ENCODE assay signal across 22 cellular contexts in genomic region chr14:76778546-76779215, GRCh38. TPM values are rescaled to one million over a fixed set of nuclear protein-coding genes. Genes with fewer than 3 reads are reported as not detected.
DNase-seq lines count a peak whose midpoint lies in the region; FAIRE-seq and TF ChIP-seq lines count a peak whose summit lies in the region.
"Had no signal": no experiment of that assay in that cellular context is flagged by ENCODE, and none has a peak within 500 bp of the region (broad histone marks: within the 10 kb centered on the region; RNA-seq: fewer than 3 reads in every experiment).

No MANE protein-coding gene starts in this region.

- POLR2A ChIA-PET in GM10248 (lab: Yijun Ruan, JAX): no interaction called here

- no peak overlapping the region for H3K4me3 ChIP-seq in neuronal stem cell (ENCODE audit: low read length in 2 of 2)
- H3K4me3 ChIP-seq: thyroid gland had no signal

- CTCF ChIA-PET in GM10248 (lab: Yijun Ruan, JAX): interaction anchor here (2.1 to 10.4 kb wide), 2 partner anchors 10 to 68 kb away, joined by 7 to 106 read pairs; no protein-coding TSS in a partner anchor

- FAIRE-seq in D721Med (lab: Jason Lieb, UNC): peak; percentile 21
- FAIRE-seq: bronchial epithelial cell, endothelial cell of umbilical vein had no signal

- DNase-seq in D341Med (ENCODE audit: low spot score): peak; percentile 76
- DNase-seq in D721Med (ENCODE audit: insufficient read length, low spot score): peak; percentile 86
- no peak for DNase-seq in neuronal stem cell (ENCODE audit: low spot score)
- DNase-seq in GM10248 (ENCODE audit: extremely low spot score): no peak
- DNase-seq in stimulated activated CD4-positive, alpha-beta T cell treated with anti-CD3 and anti-CD28 coated beads, Interleukin-12 subunit alpha, Interleukin-12 subunit beta, amount 100 ng/mL, for 4 hours: no peak
- DNase-seq in KG1 (lab: John Stamatoyannopoulos, UW): no peak
- DNase-seq: activated CD4-positive, alpha-beta T cell treated with anti-CD3 and anti-CD28 coated beads, Interleukin-2, amount 50 U/mL, for 1 hour; activated naive CD4-positive, alpha-beta T cell treated with anti-CD3 and anti-CD28 coated beads for 36 hours; activated T-cell treated with anti-CD3 and anti-CD28 coated beads, Interleukin-2, amount 50 U/mL, for 1 hour; amniotic stem cell; kidney glomerular epithelial cell; NCI-H1092 treated with DMSO at 0.1 percent for 48 hours; NCI-H1930; NCI-H748 treated with DMSO at 0.1 percent for 48 hours; retina; RPMI8226; stimulated activated CD4-positive, alpha-beta T cell treated with anti-CD3 and anti-CD28 coated beads, Interleukin-4, amount 100 ng/mL, for 24 hours; stimulated activated naive CD8-positive, alpha-beta T cell treated with anti-CD3 and anti-CD28 coated beads, Interleukin-15, Interleukin-2, amounts not matched to agents 100 U/mL and 50 U/mL, for 24 hours; thyroid gland had no signal

- peak overlapping the region; percentile 40 for H4K91ac ChIP-seq in neuronal stem cell (ENCODE audit: low read depth, low read length, poor library complexity)

- H2BK15ac ChIP-seq in neuronal stem cell (ENCODE audit: low read length): no peak overlapping the region

- no peaks in the 10 kb centered on the region for H3K27me3 ChIP-seq in neuronal stem cell (ENCODE audit: control insufficient read depth in 3 of 3, insufficient read depth in 3 of 3, low read depth in 1 of 3, low read length in 3 of 3)
- H3K27me3 ChIP-seq: thyroid gland had no signal

- H2BK5ac ChIP-seq in neuronal stem cell (ENCODE audit: low read length): no peak overlapping the region

- H2BK12ac ChIP-seq in neuronal stem cell (ENCODE audit: low read length): no peak overlapping the region

- H2AK5ac ChIP-seq in neuronal stem cell (ENCODE audit: low read depth, low read length): no peak overlapping the region

- H3K9me3 ChIP-seq in neuronal stem cell (replicated peaks in 1 of 2; ENCODE audit: control insufficient read depth in 2 of 2, insufficient read depth in 1 of 2, low read depth in 1 of 2, low read length in 2 of 2): no peaks in the 10 kb centered on the region
- H3K9me3 ChIP-seq: thyroid gland had no signal

- peaks cover 0 to 5% of the 10 kb centered on the region in 2 donors for H3K4me1 ChIP-seq in neuronal stem cell (ENCODE audit: control insufficient read depth in 2 of 2, insufficient read depth in 1 of 2, low read depth in 1 of 2, low read length in 2 of 2)

- H3K9ac ChIP-seq in neuronal stem cell (ENCODE audit: low read depth, low read length, poor library complexity): no peak overlapping the region

- H3K14ac ChIP-seq in neuronal stem cell (ENCODE audit: low read length): no peak overlapping the region

- no peaks in the 10 kb centered on the region for H3K79me1 ChIP-seq in neuronal stem cell (ENCODE audit: low read depth, low read length)

- no CpG with 5 or more reads among the region's 16 CpGs for WGBS in neuronal stem cell (ENCODE audit: extremely low coverage in 2 of 2, insufficient read length in 2 of 2, insufficient replicate concordance in 1 of 2), 2 donors

- TF ChIP-seq CTCF in D721Med (IDR thresholded peaks at IDR 0.05; ENCODE audit: insufficient read depth, missing control alignments) (no peak), GM10248 (IDR thresholded peaks at IDR 0.05; ENCODE audit: control extremely low read depth, extremely low read depth, low read depth, missing control alignments) (no peak)

- no peak overlapping the region for H2AFZ ChIP-seq in neuronal stem cell (ENCODE audit: low read length)

- no peak overlapping the region for H3K4ac ChIP-seq in neuronal stem cell (ENCODE audit: low read length)

- peak overlapping the region; percentile 21 for H3K27ac ChIP-seq in cingulate gyrus (ENCODE audit: low read depth, low read length)
- H3K27ac ChIP-seq in neuronal stem cell (replicated peaks; ENCODE audit: low read length): no peak overlapping the region
- H3K27ac ChIP-seq: thyroid gland had no signal

- H3K18ac ChIP-seq in neuronal stem cell (ENCODE audit: low read length): no peak overlapping the region

- H3K36me3 ChIP-seq in neuronal stem cell (replicated peaks in 1 of 2; ENCODE audit: control insufficient read depth in 2 of 2, insufficient read depth in 2 of 2, low read length in 2 of 2): peaks cover 19 to 87% of the 10 kb centered on the region in 2 donors

- peak overlapping the region; percentile 62 for H3K23ac ChIP-seq in neuronal stem cell (ENCODE audit: low read depth, low read length, poor library complexity)

- peak overlapping the region; percentile 26 for H2BK120ac ChIP-seq in neuronal stem cell (ENCODE audit: low read depth, low read length)

- H4K8ac ChIP-seq in neuronal stem cell (ENCODE audit: low read depth, low read length): no peak overlapping the region

- no peak overlapping the region for H3K4me2 ChIP-seq in neuronal stem cell (ENCODE audit: insufficient read depth, low read length, poor library complexity, severe bottlenecking)

RNA-seq across cellular contexts. Expression of gene VASH1, which starts 17.4 kb away (rescaled TPM):
- polyA plus RNA-seq in neuronal stem cell (2013, experiment 1 of 2): 29.4 TPM
- 30.2 TPM for polyA plus RNA-seq in neuronal stem cell (2013, experiment 2 of 2)

RNA-seq across cellular contexts. Expression of gene ANGEL1, which starts 34.0 kb away (rescaled TPM):
- polyA plus RNA-seq in neuronal stem cell (2013, experiment 1 of 2): 14.7 TPM
- 13.5 TPM for polyA plus RNA-seq in neuronal stem cell (2013, experiment 2 of 2)

RNA-seq across cellular contexts. Expression of gene LRRC74A, which starts 47.5 kb away (rescaled TPM):
- polyA plus RNA-seq in neuronal stem cell (2013, experiment 1 of 2): not detected
- not detected for polyA plus RNA-seq in neuronal stem cell (2013, experiment 2 of 2)
- polyA plus RNA-seq: endothelial cell of umbilical vein had no signal

Comparison
In these comparisons a context has a peak if more than half of its experiments do, and no peak if none do; other contexts are left out.
1. DNase-seq: peak in D341Med (single experiment) and D721Med (single experiment); none in neuronal stem cell (single experiment), GM10248 (single experiment), stimulated activated CD4-positive, alpha-beta T cell treated with anti-CD3 and anti-CD28 coated beads, Interleukin-12 subunit alpha, Interleukin-12 subunit beta, amount 100 ng/mL, for 4 hours (single experiment) and KG1 (single experiment).